21 cellular contexts compared by ENCODE assay signal in the genomic region with DNA sequence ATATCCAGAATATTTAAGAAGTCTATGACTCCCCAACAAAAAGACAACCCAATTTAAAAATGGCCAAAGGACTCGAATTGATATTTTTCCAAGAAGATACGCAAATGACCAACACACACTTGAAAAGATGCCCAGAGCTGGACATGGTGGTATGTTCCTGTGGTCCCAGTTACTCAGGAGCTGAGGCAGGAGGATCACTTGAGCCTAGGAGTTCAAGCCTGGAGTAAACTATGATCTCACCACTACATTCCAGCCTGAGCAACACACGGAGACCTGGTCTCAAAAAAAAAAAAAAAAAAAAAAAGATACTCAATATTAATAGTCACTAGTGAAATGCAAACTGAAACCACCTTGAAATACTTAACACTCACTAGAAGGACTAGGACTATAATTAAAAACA.
"Had no signal": no experiment of that assay in that cellular context is flagged by ENCODE, and none has a peak within 500 bp of the region (broad histone marks: within the 10 kb centered on the region; RNA-seq: fewer than 3 reads in every experiment).

No MANE protein-coding gene starts in this region.

- H3K36me3 Mint-ChIP-seq: activated naive CD4-positive, alpha-beta T cell treated with anti-CD3 and anti-CD28 coated beads, Interleukin-2, amount 50 U/mL, for 24 hours; mesothelial cell of epicardium had no signal

- H3K4me3 Mint-ChIP-seq: activated CD4-positive, alpha-beta T cell treated with anti-CD3 and anti-CD28 coated beads, Interleukin-2, amount 10 ng/mL, durations not matched to agents 24 days and 14 days; activated naive CD4-positive, alpha-beta T cell treated with anti-CD3 and anti-CD28 coated beads, Interleukin-2, amount 50 U/mL, for 24 hours; activated T-cell treated with anti-CD3 and anti-CD28 coated beads, Interleukin-2, amount 50 U/mL, for 72 hours; mesothelial cell of epicardium had no signal

- H3K27me3 ChIP-seq: esophagus squamous epithelium, tibial nerve had no signal

- H3K27me3 Mint-ChIP-seq: effector memory CD8-positive, alpha-beta T cell had no signal

- ATAC-seq: foreskin keratinocyte had no signal

- H3K27ac Mint-ChIP-seq: activated naive CD4-positive, alpha-beta T cell treated with anti-CD3 and anti-CD28 coated beads, Interleukin-2, amount 50 U/mL, for 24 hours; activated T-cell treated with anti-CD3 and anti-CD28 coated beads, Interleukin-2, amount 50 U/mL, for 72 hours; mesothelial cell of epicardium had no signal

- H3K27ac ChIP-seq: cardiac muscle cell, foreskin keratinocyte had no signal

- H3K9me3 Mint-ChIP-seq: activated CD4-positive, alpha-beta T cell treated with anti-CD3 and anti-CD28 coated beads, Interleukin-2, amount 10 ng/mL, durations not matched to agents 24 days and 14 days; activated naive CD4-positive, alpha-beta T cell treated with anti-CD3 and anti-CD28 coated beads, Interleukin-2, amount 50 U/mL, for 24 hours; activated T-cell treated with anti-CD3 and anti-CD28 coated beads, Interleukin-2, amount 50 U/mL, for 72 hours; effector memory CD8-positive, alpha-beta T cell; mesothelial cell of epicardium had no signal

- H3K36me3 ChIP-seq: cardiac muscle cell, esophagus squamous epithelium, tibial nerve had no signal

- H3K9me3 ChIP-seq: esophagus squamous epithelium, tibial nerve had no signal

- H3K4me1 ChIP-seq: foreskin keratinocyte had no signal

- DNase-seq: activated CD4-positive, alpha-beta T cell treated with anti-CD3 and anti-CD28 coated beads, Interleukin-2, amount 10 ng/mL, durations not matched to agents 24 days and 14 days; activated gamma-delta T cell; activated T-cell treated with anti-CD3 and anti-CD28 coated beads, Interleukin-2, amount 50 U/mL, for 72 hours; effector memory CD8-positive, alpha-beta T cell; esophagus squamous epithelium; glutamatergic neuron; hippocampal formation; islet precursor cell; occipital lobe; posterior cingulate gyrus; retina; stimulated activated naive CD8-positive, alpha-beta T cell treated with anti-CD3 and anti-CD28 coated beads, Interleukin-15, Interleukin-2, amounts not matched to agents 100 U/mL and 50 U/mL, for 24 hours; T-helper 1 cell; T1000 had no signal

- H3K4me3 ChIP-seq: cardiac muscle cell, esophagus squamous epithelium, lung, tibial nerve had no signal

- FAIRE-seq: urothelium cell line had no signal
